2 cellular contexts compared by ENCODE assay signal in genomic region chr7:80724249-80724871, GRCh38.
TF ChIP-seq lines count a peak whose summit lies in the region.

No MANE protein-coding gene starts in this region.

TF ChIP-seq in IMR-90, 13 proteins besides CTCF, POLR2A, EP300 and RAD21:
- TF ChIP-seq ELK1 (IDR thresholded peaks at IDR 0.05; ENCODE audit: borderline replicate concordance, low read depth, low read length) (no peak), FOS (IDR thresholded peaks at IDR 0.05; ENCODE audit: low read depth, low read length) (0 out of 2 replicates have a peak, but pooled peaks have one; percentile 2), MAFK (IDR thresholded peaks at IDR 0.05; ENCODE audit: low read depth, low read length) (no peak)

TF ChIP-seq in H1, 55 proteins besides CTCF, POLR2A, EP300 and RAD21:
- TF ChIP-seq ASH2L (IDR thresholded peaks at IDR 0.05; ENCODE audit: low read length) (no peak), ZNF274 (IDR thresholded peaks at IDR 0.05; ENCODE audit: borderline replicate concordance, extremely low read depth, low read length) (no peak), SIN3A (conservative IDR thresholded peaks at IDR 0.05 in 1 of 2, IDR thresholded peaks at IDR 0.05 in 1 of 2; ENCODE audit: low read depth in 1 of 2, low read length in 2 of 2) (no peak), CBX5 (IDR thresholded peaks at IDR 0.05; ENCODE audit: low read depth, low read length) (no peak), ATF3 (IDR thresholded peaks at IDR 0.05; ENCODE audit: insufficient read depth, low read depth, low read length) (no peak), SP1 (IDR thresholded peaks at IDR 0.05; ENCODE audit: low read depth, low read length) (peak; percentile 45; the same call in 1 of the 2 replicates), E2F6 (IDR thresholded peaks at IDR 0.05) (no peak), TCF12 (IDR thresholded peaks at IDR 0.05; ENCODE audit: low read depth, low read length) (peak; percentile 91; the same call in 1 of the 2 replicates), CEBPB (IDR thresholded peaks at IDR 0.05; ENCODE audit: low read depth, low read length) (no peak), TEAD4 (IDR thresholded peaks at IDR 0.05; ENCODE audit: low read depth, low read length) (peak; percentile 91), BCL11A (IDR thresholded peaks at IDR 0.05; ENCODE audit: low read depth in 2 of 2, low read length in 2 of 2) (peak in 1 of 2 experiments; percentile 30), YY1 (IDR thresholded peaks at IDR 0.05; ENCODE audit: low read depth, low read length) (0 out of 2 replicates have a peak, but pooled peaks have one; percentile 1)
